13 cellular contexts compared by ENCODE assay signal in genomic region chr6:149848343-149848742, GRCh38. TPM values are rescaled to one million over a fixed set of nuclear protein-coding genes. Genes with fewer than 3 reads are reported as not detected.
A peak's percentile ranks its signal among the peaks of the same experiment; 100 is the strongest.
DNase-seq lines count a peak whose midpoint lies in the region; ATAC-seq and TF ChIP-seq lines count a peak whose summit lies in the region.
"Not testable (repeated sequence)": the region's sequence is repeated elsewhere in the genome, so short reads cannot be mapped to it uniquely, and the experiment has no call there.
"Had no signal": no experiment of that assay in that cellular context is flagged by ENCODE, and none has a peak within 500 bp of the region (broad histone marks: within the 10 kb centered on the region; RNA-seq: fewer than 3 reads in every experiment).

No MANE protein-coding gene starts in this region.

- intact Hi-C loops in A673 (cut with micrococcal nuclease; ENCODE audit: unreplicated experiment); Panc1 (cut with micrococcal nuclease; ENCODE audit: unreplicated experiment): not testable (repeated sequence)
- intact Hi-C loops in psoas muscle (cut with DNase I): loop anchor here (5.0 to 10.0 kb wide), 2 partner anchors 46 to 49 kb away; partner anchors contain the start of gene RAET1E (in 2 of the 2)

- H3K4ac ChIP-seq in mesenchymal stem cell (ENCODE audit: low read depth in 1 of 2, low read length in 2 of 2): not testable (repeated sequence)

- in situ Hi-C loops in Panc1 (cut with HindIII; ENCODE audit: low pct_unique_long_range_greater_than_20kb, low sequenced_read_pairs); brain microvascular endothelial cell (cut with HindIII; ENCODE audit: low pct_ligation_motif_present, low sequenced_read_pairs): not testable (repeated sequence)

- POLR2A ChIA-PET in A673 (lab: Charles Lee; ENCODE audit: low non-redundant PET); Panc1 (lab: Charles Lee): not testable (repeated sequence)
- POLR2A ChIA-PET in HEK293 (lab: Yijun Ruan, JAX): interaction anchor here (1.3 kb wide), 1 partner anchor 130 kb away, joined by 4 read pairs; the partner anchor contains the start of gene LATS1

- H3K23ac ChIP-seq in mesenchymal stem cell (ENCODE audit: low read length in 2 of 2): not testable (repeated sequence)

- not testable (repeated sequence) for H3K27me3 ChIP-seq in A673 (replicated peaks; ENCODE audit: insufficient read depth, low read depth, low read length, poor library complexity); Panc1 (ENCODE audit: control insufficient read depth, insufficient read depth, low read length); brain microvascular endothelial cell (replicated peaks); esophagus (ENCODE audit: control insufficient read depth in 1 of 2, insufficient read depth in 2 of 2, low read length in 2 of 2); mesenchymal stem cell (ENCODE audit: control insufficient read depth in 1 of 2, insufficient read depth in 1 of 2, low read length in 2 of 2); psoas muscle (ENCODE audit: insufficient read depth in 3 of 3, low read length in 2 of 3)

- H2AFZ ChIP-seq in mesenchymal stem cell (ENCODE audit: low read depth, low read length): not testable (repeated sequence)

- H3K36me3 ChIP-seq in A673 (ENCODE audit: insufficient read depth, low read length, poor library complexity, severe bottlenecking); Panc1 (ENCODE audit: control insufficient read depth, insufficient read depth, low read length); brain microvascular endothelial cell (replicated peaks); esophagus (ENCODE audit: control insufficient read depth in 2 of 2, insufficient read depth in 2 of 2, low read length in 1 of 2); psoas muscle (ENCODE audit: insufficient read depth in 1 of 2, low read depth in 1 of 2): not testable (repeated sequence)
- H3K36me3 ChIP-seq in HEK293 (ENCODE audit: control insufficient read depth in 2 of 2, insufficient read depth in 1 of 2, low read length in 2 of 2) (peaks cover 3 to 25% of the 10 kb centered on the region in 2 experiments; a peak in 2 of 3 replicates), mesenchymal stem cell (ENCODE audit: control insufficient read depth in 1 of 2, insufficient read depth in 2 of 2, low read depth in 1 of 2, low read length in 2 of 2) (peaks cover 0 to 19% of the 10 kb centered on the region in 2 experiments)

- not testable (repeated sequence) for H4K91ac ChIP-seq in mesenchymal stem cell (ENCODE audit: low read length)

- H3K79me1 ChIP-seq in mesenchymal stem cell (replicated peaks; ENCODE audit: low read length, poor library complexity, severe bottlenecking): not testable (repeated sequence)

- not testable (repeated sequence) for TF ChIP-seq CTCF in A673 (conservative IDR thresholded peaks at IDR 0.05; ENCODE audit: low read depth, low read length); HEK293 (tag by site-specific recombination; IDR thresholded peaks at IDR 0.05); Panc1 (IDR thresholded peaks at IDR 0.05); brain microvascular endothelial cell (IDR thresholded peaks at IDR 0.05; ENCODE audit: low read depth, low read length, missing control alignments); psoas muscle (IDR thresholded peaks at IDR 0.05)

- H2BK5ac ChIP-seq in mesenchymal stem cell (ENCODE audit: low read depth, low read length, poor library complexity, severe bottlenecking): not testable (repeated sequence)

- H3K4me3 ChIP-seq in A673 (ENCODE audit: low read depth, low read length, poor library complexity, severe bottlenecking); HEK293 (ENCODE audit: low read depth, low read length); Panc1 (ENCODE audit: low read depth in 2 of 2, low read length in 2 of 2); brain microvascular endothelial cell (ENCODE audit: low read depth, low read length); esophagus (ENCODE audit: low read depth in 1 of 2, low read length in 2 of 2); mesenchymal stem cell (ENCODE audit: insufficient read depth in 1 of 2, low read depth in 1 of 2, low read length in 2 of 2); psoas muscle: not testable (repeated sequence)

- H3K4me2 ChIP-seq in mesenchymal stem cell (ENCODE audit: low read length, poor library complexity, severe bottlenecking): not testable (repeated sequence)

- H2BK15ac ChIP-seq in mesenchymal stem cell (ENCODE audit: low read depth, poor library complexity, severe bottlenecking): not testable (repeated sequence)

- not testable (repeated sequence) for H3K14ac ChIP-seq in mesenchymal stem cell (ENCODE audit: low read length in 2 of 2)

- H3K4me1 ChIP-seq in A673 (ENCODE audit: insufficient read depth, low read length, poor library complexity, severe bottlenecking) (peaks cover 67% of the 10 kb centered on the region), HEK293 (ENCODE audit: control insufficient read depth, insufficient read depth, low read length) (peaks cover 23% of the 10 kb centered on the region), Panc1 (ENCODE audit: control insufficient read depth, insufficient read depth, low read length) (peaks cover 68% of the 10 kb centered on the region), esophagus (ENCODE audit: control insufficient read depth in 2 of 2, insufficient read depth in 2 of 2, low read length in 1 of 2) (peaks cover 3 to 11% of the 10 kb centered on the region in 2 donors), mesenchymal stem cell (ENCODE audit: control insufficient read depth, insufficient read depth, low read depth, low read length) (peaks cover 20% of the 10 kb centered on the region), psoas muscle (peaks cover 44% of the 10 kb centered on the region)

- not testable (repeated sequence) for H2AK5ac ChIP-seq in mesenchymal stem cell (ENCODE audit: low read length, severe bottlenecking)

- whole genome bisulfite sequencing in esophagus, 2 donors: 71 to 86% methylated on average over 4 of the region's 4 CpGs
- WGBS in mesenchymal stem cell: 96% methylated on average over 3 of the region's 4 CpGs
- WGBS in psoas muscle, 3 donors: 73 to 90% (median 85%) methylated on average over 4 of the region's 4 CpGs

- not testable (repeated sequence) for BruUV-seq in A673 (replicated peaks; lab: Mats Ljungman, UMichigan); Panc1 (replicated peaks; lab: Mats Ljungman, UMichigan)

- H3K27ac ChIP-seq in A673 (ENCODE audit: low read depth, low read length, poor library complexity, severe bottlenecking) (peak overlapping the region; percentile 68), Panc1 (ENCODE audit: low read length) (peak overlapping the region; percentile 81), brain microvascular endothelial cell (peak overlapping the region; percentile 16), esophagus (ENCODE audit: low read depth in 2 of 2, low read length in 1 of 2) (peak overlapping the region; percentile 51 to 82), mesenchymal stem cell (ENCODE audit: low read length, poor library complexity, severe bottlenecking) (peak overlapping the region; percentile 73), psoas muscle (peak overlapping the region; percentile 10)
- not testable (repeated sequence) for H3K27ac ChIP-seq in HEK293 (ENCODE audit: extremely low read depth, low read depth, low read length)

- CTCF ChIA-PET in A673 (lab: Charles Lee): not testable (repeated sequence)
- CTCF ChIA-PET in HEK293 (lab: Yijun Ruan, JAX) (interaction anchor here (0.5 to 5.6 kb wide), 7 partner anchors 9 to 81 kb away, joined by 3 to 49 read pairs (median 4); no protein-coding TSS in a partner anchor), Panc1 (lab: Charles Lee) (interaction anchor here (0.5 kb wide), 1 partner anchor 14 kb away, joined by 9 read pairs; no protein-coding TSS in a partner anchor)

- H4K8ac ChIP-seq in mesenchymal stem cell (ENCODE audit: low read length): not testable (repeated sequence)

- H2BK120ac ChIP-seq in mesenchymal stem cell (ENCODE audit: low read depth, low read length): not testable (repeated sequence)

- not testable (repeated sequence) for DNase-seq in A673 (ENCODE audit: low spot score); Panc1 (ENCODE audit: low read depth, low spot score); brain microvascular endothelial cell; mesenchymal stem cell; psoas muscle

- not testable (repeated sequence) for H3K9ac ChIP-seq in mesenchymal stem cell (ENCODE audit: low read length)

- peak overlapping the region in 1 of 2 experiments; percentile 19 for H2BK12ac ChIP-seq in mesenchymal stem cell (ENCODE audit: low read length in 2 of 2)

- H3K9me3 ChIP-seq in A673 (ENCODE audit: low read depth, low read length, poor library complexity, severe bottlenecking); HEK293 (ENCODE audit: control insufficient read depth, insufficient read depth, low read depth, low read length); Panc1 (ENCODE audit: control insufficient read depth, insufficient read depth, low read depth, low read length); esophagus (ENCODE audit: control insufficient read depth in 2 of 2, insufficient read depth in 1 of 2, low read depth in 1 of 2, low read length in 1 of 2); mesenchymal stem cell (ENCODE audit: control insufficient read depth, low read length); psoas muscle: not testable (repeated sequence)

- ATAC-seq in Panc1, SK-N-SH treated with all-trans-retinoic acid at 6 μM for 48 hours, psoas muscle: not testable (repeated sequence)

- not testable (repeated sequence) for H3K18ac ChIP-seq in mesenchymal stem cell (ENCODE audit: low read depth in 1 of 2, low read length in 2 of 2)

RNA-seq across cellular contexts. Expression of gene LRP11, which starts 15.8 kb away (rescaled TPM):
- total RNA-seq in A673 (2021) (53.2 and 56.1 TPM in 2 replicates), Panc1 (2021; ENCODE audit: unreplicated experiment) (151 TPM), psoas muscle (10 to 100 TPM in 2 of 4 donors, 1 to 10 TPM in 2; 7.9 to 29.6 (median 10.2) TPM)
- polyA plus RNA-seq in Panc1 (2012; ENCODE audit: insufficient read length): 102 TPM
- polyA plus RNA-seq in esophagus (10 to 100 TPM; 20.8 to 25.6 TPM), psoas muscle (1 to 10 TPM; 1.6 to 3.2 (median 2.5) TPM)
- 47.8 TPM for polyA plus RNA-seq in mesenchymal stem cell (2013, experiment 1 of 2)
- polyA plus RNA-seq in mesenchymal stem cell (2013, experiment 2 of 2): 47.1 TPM

RNA-seq across cellular contexts. Expression of gene RAET1E, which starts 49.6 kb away (rescaled TPM):
- total RNA-seq in A673 (2021) (0.92 and 3.2 TPM in 2 replicates), Panc1 (2021; ENCODE audit: unreplicated experiment) (1.8 TPM), psoas muscle (1 to 10 TPM; 1.4 to 6.2 (median 3.9) TPM)
- 0.33 TPM for polyA plus RNA-seq in Panc1 (2012; ENCODE audit: insufficient read length)
- polyA plus RNA-seq in esophagus (10 to 100 TPM; 25.1 to 72.5 TPM), psoas muscle (10 to 100 TPM in 1 of 3 donors, under 1 TPM in 2; 0.04 to 17.2 (median 0.31) TPM)
- 0.21 TPM for polyA plus RNA-seq in mesenchymal stem cell (2013, experiment 1 of 2)
- 0.25 TPM for polyA plus RNA-seq in mesenchymal stem cell (2013, experiment 2 of 2)
- total RNA-seq: CD8-positive, alpha-beta T cell; GM23338; H7 had no signal
- polyA plus RNA-seq: AG04450, CD14-positive monocyte, GM23338 had no signal
